9 cellular contexts compared by ENCODE assay signal in genomic region chr1:154418062-154418897, GRCh38. TPM values are rescaled to one million over a fixed set of nuclear protein-coding genes. Genes with fewer than 3 reads are reported as not detected.
DNase-seq lines count a peak whose midpoint lies in the region; ATAC-seq and TF ChIP-seq lines count a peak whose summit lies in the region.
"Had no signal": no experiment of that assay in that cellular context is flagged by ENCODE, and none has a peak within 500 bp of the region (broad histone marks: within the 10 kb centered on the region; RNA-seq: fewer than 3 reads in every experiment).

No MANE protein-coding gene starts in this region.

- peak; percentile 79 for DNase-seq in activated effector memory CD4-positive, alpha-beta T cell treated with anti-CD3 and anti-CD28 coated beads, Interleukin-2, amount 50 U/mL, for 16 hours
- DNase-seq in activated effector memory CD4-positive, alpha-beta T cell treated with Interleukin-2 at 50 U/mL for 16 hours = no peak
- DNase-seq in activated T-helper 9 cell treated with anti-CD3 and anti-CD28 coated beads, Interleukin-2, amount 50 U/mL, for 16 hours (ENCODE audit: low read depth) = peak; percentile 27
- DNase-seq in thyroid gland (peak in 1 of 2 donors; percentile 35), GM19240 (ENCODE audit: insufficient read length, low spot score) (no peak), NCI-H1930 (lab: John Stamatoyannopoulos, UW) (no peak)

- intact Hi-C loops in thyroid gland (cut with DNase I) = no loop called here

- no peaks in the 10 kb centered on the region for H3K9me3 ChIP-seq in thyroid gland
- H3K9me3 ChIP-seq: SJSA1 had no signal

- no peak for TF ChIP-seq CTCF in thyroid gland (IDR thresholded peaks at IDR 0.05)

- ATAC-seq in HG02970 (IDR thresholded peaks at IDR 0.05; ENCODE audit: low FRiP score, unreplicated experiment) = no peak

- TF ChIP-seq POLR2A in thyroid gland (IDR thresholded peaks at IDR 0.05) = peak in 1 of 2 donors; percentile 13

- peak overlapping the region; percentile 83 for H3K27ac ChIP-seq in layer of hippocampus (ENCODE audit: low read depth, low read length)
- peak overlapping the region in 2 of 3 donors; percentile 95 to 96 for H3K27ac ChIP-seq in thyroid gland

- H3K4me3 ChIP-seq in thyroid gland (replicated peaks in 1 of 3) = no peak overlapping the region
- H3K4me3 ChIP-seq: SJSA1 had no signal

- H3K27me3 ChIP-seq in layer of hippocampus (ENCODE audit: control insufficient read depth, insufficient read depth, low read length) = no peaks in the 10 kb centered on the region
- no peaks in the 10 kb centered on the region for H3K27me3 ChIP-seq in thyroid gland
- H3K27me3 ChIP-seq: SJSA1 had no signal

- 88 to 90% methylated on average over 17 of the region's 17 CpGs for whole genome bisulfite sequencing in thyroid gland, 2 donors

- H3K4me1 ChIP-seq in thyroid gland = peaks cover 29 to 57% of the 10 kb centered on the region in 2 donors

- H3K36me3 ChIP-seq in thyroid gland = no peaks in the 10 kb centered on the region
- H3K36me3 ChIP-seq: SJSA1 had no signal

RNA-seq across cellular contexts. Expression of gene IL6R, which starts 13.1 kb away (rescaled TPM):
- total RNA-seq in thyroid gland = 10 to 100 TPM in 1 of 4 donors, 1 to 10 TPM in 3; 4.4 to 15.3 (median 7.4) TPM

Comparison
In these comparisons a context has a peak if more than half of its experiments do, and no peak if none do; other contexts are left out.
1. DNase-seq: peak in activated effector memory CD4-positive, alpha-beta T cell treated with anti-CD3 and anti-CD28 coated beads, Interleukin-2, amount 50 U/mL, for 16 hours (single experiment) and activated T-helper 9 cell treated with anti-CD3 and anti-CD28 coated beads, Interleukin-2, amount 50 U/mL, for 16 hours (single experiment); none in activated effector memory CD4-positive, alpha-beta T cell treated with Interleukin-2 at 50 U/mL for 16 hours (single experiment), GM19240 (single experiment) and NCI-H1930 (0 of 2).